In genomic region chr17:82317394-82318168, GRCh38 we compare ENCODE assay signal across 11 cellular contexts. TPM values are rescaled to one million over a fixed set of nuclear protein-coding genes. Genes with fewer than 3 reads are reported as not detected.
DNase-seq lines count a peak whose midpoint lies in the region; ATAC-seq, FAIRE-seq and TF ChIP-seq lines count a peak whose summit lies in the region.
"Had no signal": no experiment of that assay in that cellular context is flagged by ENCODE, and none has a peak within 500 bp of the region (broad histone marks: within the 10 kb centered on the region; RNA-seq: fewer than 3 reads in every experiment).

Gene CD7, minus strand, starts transcription at chr17:82317608. Its CDS starts 113 bp downstream, at chr17:82317495.

- H4K20me1 ChIP-seq in IMR-90 (ENCODE audit: insufficient read depth, low read length) (no peaks in the 10 kb centered on the region; the same call in 1 of the 2 replicates), GM12878 (ENCODE audit: control insufficient read depth, insufficient read depth) (no peaks in the 10 kb centered on the region)

- no peak within 1 kb of the TSS for H3K18ac ChIP-seq in IMR-90 (ENCODE audit: low read depth, low read length)

- no peak within 1 kb of the TSS for H3K14ac ChIP-seq in IMR-90 (replicated peaks; ENCODE audit: low read depth, low read length)

- no peak within 1 kb of the TSS for H2BK120ac ChIP-seq in IMR-90 (ENCODE audit: low read depth, low read length)

- RAD21 ChIA-PET in GM12878 (lab: Charles Lee; ENCODE audit: unreplicated experiment), result interaction anchor here (2.4 kb wide), 1 partner anchor 15 kb away, joined by 7 read pairs; no protein-coding TSS in a partner anchor

- H2AK9ac ChIP-seq in IMR-90 (replicated peaks; ENCODE audit: low read depth, low read length, poor library complexity), result peak within 1 kb of the TSS; percentile 16

- FAIRE-seq in GM12878 (lab: Jason Lieb, UNC), result no peak
- FAIRE-seq: pancreas had no signal

- DNase-seq in IMR-90 (no peak), GM12878 (ENCODE audit: low read depth, low spot score) (no peak), caudate nucleus (lab: John Stamatoyannopoulos, UW) (no peak), DMS114 treated with DMSO at 0.1 percent for 48 hours (lab: John Stamatoyannopoulos, UW; ENCODE audit: unreplicated experiment) (no peak), body of pancreas (no peak)
- DNase-seq in activated CD8-positive, alpha-beta T cell treated with anti-CD3 and anti-CD28 coated beads, Interleukin-2, amount 10 ng/mL, durations not matched to agents 7 days and 5 days, result peak; percentile 88
- DNase-seq in stimulated activated CD4-positive, alpha-beta T cell treated with anti-CD3 and anti-CD28 coated beads, Interleukin-2, amount 100 ng/mL, for 24 hours, result peak; percentile 66 to 81
- DNase-seq: NCI-H82 had no signal

- CTCF ChIA-PET in IMR-90 (lab: Yijun Ruan, JAX), result interaction anchor here (0.5 kb wide), 1 partner anchor 9 kb away, joined by 4 read pairs; no protein-coding TSS in a partner anchor
- CTCF ChIA-PET in activated CD8-positive, alpha-beta T cell treated with anti-CD3 and anti-CD28 coated beads, Interleukin-2, amount 10 ng/mL, durations not matched to agents 7 days and 5 days (lab: Charles Lee), result interaction anchor here (0.9 to 2.7 kb wide), 8 partner anchors 11 to 287 kb away, joined by 3 to 93 read pairs (median 6); partner anchors contain the start of gene SECTM1
- CTCF ChIA-PET in GM12878 (lab: Yijun Ruan, JAX), result interaction anchor here (0.6 to 2.0 kb wide), 5 partner anchors 12 to 82 kb away, joined by 3 to 5 read pairs (median 3); no protein-coding TSS in a partner anchor

- no peak within 1 kb of the TSS for H3K4ac ChIP-seq in IMR-90 (ENCODE audit: low read depth, low read length)

- peaks cover 37% of the 10 kb centered on the region for H3K4me1 Mint-ChIP-seq in activated CD8-positive, alpha-beta T cell treated with anti-CD3 and anti-CD28 coated beads, Interleukin-2, amount 10 ng/mL, durations not matched to agents 7 days and 5 days (ENCODE audit: low read depth)

- no peaks in the 10 kb centered on the region for H3K79me1 ChIP-seq in IMR-90 (ENCODE audit: low read depth in 1 of 2, low read length in 2 of 2)

- H3K4me1 ChIP-seq in IMR-90 (ENCODE audit: control insufficient read depth, insufficient read depth, low read length), result no peaks in the 10 kb centered on the region
- H3K4me1 ChIP-seq in GM12878 (ENCODE audit: control insufficient read depth, insufficient read depth, low read length), result no peaks in the 10 kb centered on the region
- peaks cover 7% of the 10 kb centered on the region for H3K4me1 ChIP-seq in body of pancreas

- H3K9me1 ChIP-seq in IMR-90 (ENCODE audit: insufficient read depth, low read length), result peaks cover 7% of the 10 kb centered on the region; the same call in 1 of the 2 replicates

- no peaks in the 10 kb centered on the region for H3K9me3 ChIP-seq in IMR-90 (ENCODE audit: control insufficient read depth, insufficient read depth, low read length)
- H3K9me3 ChIP-seq in GM12878 (replicated peaks; ENCODE audit: control insufficient read depth, insufficient read depth, low read length), result no peaks in the 10 kb centered on the region; the same call in 2 of the 3 replicates
- no peaks in the 10 kb centered on the region for H3K9me3 ChIP-seq in body of pancreas
- H3K9me3 ChIP-seq: pancreas had no signal

- TF ChIP-seq EP300 in GM12878 (IDR thresholded peaks at IDR 0.05; ENCODE audit: borderline replicate concordance in 1 of 2, control insufficient read depth in 1 of 2, low read depth in 2 of 2, low read length in 2 of 2), result no peak

- no peak within 1 kb of the TSS for H2BK5ac ChIP-seq in IMR-90 (ENCODE audit: low read depth, low read length, poor library complexity, severe bottlenecking)

- SMC1A ChIA-PET in GM12878 (lab: Charles Lee; ENCODE audit: uncharacterized antibody, unreplicated experiment), result interaction anchor here (2.2 kb wide), 1 partner anchor 16 kb away, joined by 10 read pairs; no protein-coding TSS in a partner anchor

- no peak within 1 kb of the TSS for H3K9ac ChIP-seq in IMR-90 (ENCODE audit: low read depth, low read length)
- no peak within 1 kb of the TSS for H3K9ac ChIP-seq in GM12878 (ENCODE audit: control insufficient read depth, insufficient read depth, low read length)

- intact Hi-C loops in IMR-90 (cut with micrococcal nuclease) (no loop called here), GM12878 (cut with micrococcal nuclease; ENCODE audit: unreplicated experiment) (no loop called here), body of pancreas (cut with DNase I) (no loop called here)

- H3K56ac ChIP-seq in IMR-90 (ENCODE audit: extremely low read depth, insufficient read depth, low read length), result no peak within 1 kb of the TSS

- no peak within 1 kb of the TSS for H2BK20ac ChIP-seq in IMR-90 (ENCODE audit: low read depth, low read length)

- dilution Hi-C loops in IMR-90 (cut with HindIII; ENCODE audit: low sequenced_read_pairs, unreplicated experiment), result no loop called here

- H2AFZ ChIP-seq in IMR-90 (replicated peaks; ENCODE audit: low read length, poor library complexity) (no peak within 1 kb of the TSS), GM12878 (ENCODE audit: control insufficient read depth, low read depth, low read length) (no peak within 1 kb of the TSS)

- H3K27me3 ChIP-seq in IMR-90 (ENCODE audit: control insufficient read depth, insufficient read depth, low read length) (peaks cover 36% of the 10 kb centered on the region), GM12878 (replicated peaks in 1 of 2; ENCODE audit: control insufficient read depth in 2 of 2, insufficient read depth in 2 of 2, low read length in 1 of 2) (peaks cover 0 to 2% of the 10 kb centered on the region in 2 experiments; a peak in 3 of 4 replicates), body of pancreas (no peaks in the 10 kb centered on the region)
- H3K27me3 ChIP-seq: pancreas had no signal

- peak within 1 kb of the TSS; percentile 96 for H3K4me3 Mint-ChIP-seq in activated CD8-positive, alpha-beta T cell treated with anti-CD3 and anti-CD28 coated beads, Interleukin-2, amount 10 ng/mL, durations not matched to agents 7 days and 5 days

- no peak for TF ChIP-seq POLR2A in IMR-90 (IDR thresholded peaks at IDR 0.05; ENCODE audit: low read depth, low read length)
- TF ChIP-seq POLR2A in GM12878 (IDR thresholded peaks at IDR 0.05; ENCODE audit: low read depth, low read length), result peak; percentile 31; the same call in 1 of the 2 replicates
- TF ChIP-seq POLR2A in body of pancreas (IDR thresholded peaks at IDR 0.05), result no peak

- peak within 1 kb of the TSS; percentile 91 for H3K27ac Mint-ChIP-seq in activated CD8-positive, alpha-beta T cell treated with anti-CD3 and anti-CD28 coated beads, Interleukin-2, amount 10 ng/mL, durations not matched to agents 7 days and 5 days

- in situ Hi-C loops in IMR-90 (cut with MboI; ENCODE audit: low sequenced_read_pairs) (no loop called here), GM12878 (cut with MboI) (no loop called here)

- no peaks in the 10 kb centered on the region for H3K36me3 ChIP-seq in IMR-90 (ENCODE audit: control insufficient read depth, insufficient read depth, low read length)
- H3K36me3 ChIP-seq in GM12878 (ENCODE audit: control insufficient read depth in 2 of 2, insufficient read depth in 2 of 2, low read length in 1 of 2), result no peaks in the 10 kb centered on the region
- H3K36me3 ChIP-seq in body of pancreas (replicated peaks in 1 of 2; ENCODE audit: insufficient read depth in 1 of 2, low read depth in 2 of 2), result no peaks in the 10 kb centered on the region
- H3K36me3 ChIP-seq: pancreas had no signal

- H3K9me3 Mint-ChIP-seq in activated CD8-positive, alpha-beta T cell treated with anti-CD3 and anti-CD28 coated beads, Interleukin-2, amount 10 ng/mL, durations not matched to agents 7 days and 5 days (ENCODE audit: insufficient read depth), result no peaks in the 10 kb centered on the region

- no peak for TF ChIP-seq CTCF in IMR-90 (conservative IDR thresholded peaks at IDR 0.05; ENCODE audit: low read depth, low read length)
- no peak for TF ChIP-seq CTCF in GM12878 (IDR thresholded peaks at IDR 0.05 in 2 of 3, conservative IDR thresholded peaks at IDR 0.05 in 1 of 3; ENCODE audit: control insufficient read depth in 2 of 3, extremely low read depth in 1 of 3, insufficient read depth in 1 of 3, low read depth in 3 of 3, low read length in 3 of 3)
- no peak for TF ChIP-seq CTCF in body of pancreas (IDR thresholded peaks at IDR 0.05)

- H3K4me3 ChIP-seq in IMR-90 (ENCODE audit: insufficient read depth, low read depth, low read length) (no peak within 1 kb of the TSS), GM12878 (no peak within 1 kb of the TSS), body of pancreas (no peak within 1 kb of the TSS)

- no peak within 1 kb of the TSS for H3K27ac ChIP-seq in IMR-90 (ENCODE audit: insufficient read depth, low read length)
- H3K27ac ChIP-seq in GM12878 (ENCODE audit: control insufficient read depth, insufficient read depth), result no peak within 1 kb of the TSS
- H3K27ac ChIP-seq in caudate nucleus (ENCODE audit: low read depth, low read length), result no peak within 1 kb of the TSS
- H3K27ac ChIP-seq in body of pancreas, result no peak within 1 kb of the TSS
- H3K27ac ChIP-seq: coronary artery, pancreas had no signal

- H3K79me2 ChIP-seq in GM12878 (ENCODE audit: control insufficient read depth, insufficient read depth, low read length), result no peaks in the 10 kb centered on the region

- ATAC-seq in IMR-90 (ENCODE audit: low read depth) (no peak), GM12878 (no peak), body of pancreas (no peak), HG02981 (IDR thresholded peaks at IDR 0.05; ENCODE audit: unreplicated experiment) (no peak)
- peak; percentile 84 for ATAC-seq in activated CD8-positive, alpha-beta T cell treated with anti-CD3 and anti-CD28 coated beads, Interleukin-2, amount 10 ng/mL, durations not matched to agents 7 days and 5 days

- H3K36me3 Mint-ChIP-seq in activated CD8-positive, alpha-beta T cell treated with anti-CD3 and anti-CD28 coated beads, Interleukin-2, amount 10 ng/mL, durations not matched to agents 7 days and 5 days (ENCODE audit: low read depth), result peaks cover 31% of the 10 kb centered on the region

- no peak within 1 kb of the TSS for H4K5ac ChIP-seq in IMR-90 (ENCODE audit: low read depth, low read length)

- no peaks in the 10 kb centered on the region for H3K27me3 Mint-ChIP-seq in activated CD8-positive, alpha-beta T cell treated with anti-CD3 and anti-CD28 coated beads, Interleukin-2, amount 10 ng/mL, durations not matched to agents 7 days and 5 days (ENCODE audit: low read depth)

- H2BK15ac ChIP-seq in IMR-90 (ENCODE audit: low read depth, low read length), result no peak within 1 kb of the TSS

- H4K8ac ChIP-seq in IMR-90 (ENCODE audit: low read depth in 2 of 2, low read length in 2 of 2), result no peak within 1 kb of the TSS

- H3K4me2 ChIP-seq in IMR-90 (ENCODE audit: low read depth, low read length) (no peak within 1 kb of the TSS), GM12878 (ENCODE audit: control insufficient read depth, insufficient read depth) (no peak within 1 kb of the TSS)

- TF ChIP-seq RAD21 in IMR-90 (IDR thresholded peaks at IDR 0.05; ENCODE audit: low read length), result no peak
- TF ChIP-seq RAD21 in GM12878 (IDR thresholded peaks at IDR 0.05; ENCODE audit: insufficient read depth, low read depth, low read length), result no peak

- no peak within 1 kb of the TSS for H4K91ac ChIP-seq in IMR-90 (ENCODE audit: insufficient read depth, low read depth, low read length)

- POLR2A ChIA-PET in IMR-90 (lab: Charles Lee; ENCODE audit: unreplicated experiment), result no interaction called here
- POLR2A ChIA-PET in activated CD8-positive, alpha-beta T cell treated with anti-CD3 and anti-CD28 coated beads, Interleukin-2, amount 10 ng/mL, durations not matched to agents 7 days and 5 days (lab: Charles Lee), result interaction anchor here (1.0 to 2.6 kb wide), 9 partner anchors 12 to 447 kb away, joined by 3 to 50 read pairs (median 6); partner anchors contain the start of genes ARHGDIA, CSNK1D, DCXR and SLC16A3
- POLR2A ChIA-PET in GM12878 (lab: Charles Lee), result interaction anchor here (0.5 to 0.8 kb wide), 2 partner anchors 19 to 44 kb away, joined by 3 read pairs; partner anchors contain the start of gene CSNK1D

- BruUV-seq in IMR-90 (replicated peaks; lab: Mats Ljungman, UMichigan) (no TSS peak), GM12878 (replicated peaks; lab: Mats Ljungman, UMichigan) (no TSS peak)

- H3K23ac ChIP-seq in IMR-90 (ENCODE audit: low read depth, low read length), result no peak within 1 kb of the TSS

- WGBS in IMR-90 (ENCODE audit: extremely low coverage in 2 of 2, insufficient read length in 1 of 2), 2 experiments, result 100% methylated on average over 2 of the region's 26 CpGs; no CpG with 5 or more reads in 1 of the 2 experiments
- WGBS in GM12878 (ENCODE audit: insufficient coverage, insufficient replicate concordance, low lambda C conversion rate, missing lambda C conversion rate), result 67% methylated on average over 25 of the region's 26 CpGs
- 89 to 91% methylated on average over 11 to 19 of the region's 26 CpGs for WGBS in body of pancreas, 2 donors

- H2AK5ac ChIP-seq in IMR-90 (ENCODE audit: low read depth, low read length), result no peak within 1 kb of the TSS

RNA-seq across cellular contexts. Expression of gene CD7, which starts in this region (rescaled TPM):
- total RNA-seq in IMR-90 (2012; rRNA removed), result not detected in 2 replicates
- not detected in 2 replicates for polyA plus RNA-seq in IMR-90 (2012; rRNA removed)
- polyA plus RNA-seq in IMR-90 (2012; cell fraction: cytosol; rRNA removed), result 0.18 TPM in 1 of 2 replicates, not detected in the other
- 0.12 and 0.16 TPM in 2 replicates for polyA plus RNA-seq in IMR-90 (2012; cell fraction: nucleus; rRNA removed; ENCODE audit: low replicate concordance)
- total RNA-seq in activated CD8-positive, alpha-beta T cell treated with anti-CD3 and anti-CD28 coated beads, Interleukin-2, amount 10 ng/mL, durations not matched to agents 7 days and 5 days, result 100 to 1,000 TPM; 334 to 355 TPM
- total RNA-seq in GM12878 (2013; cell fraction: nucleolus; rRNA removed), result not detected in 2 replicates
- total RNA-seq in GM12878 (2014; rRNA removed), result not detected in 2 replicates
- total RNA-seq in GM12878 (2014; rRNA removed; fragmentation: Illumina TruSeq; extraction: Trizol), result not detected in 2 replicates
- total RNA-seq in GM12878 (2021), result 0.33 TPM in 1 of 2 replicates, not detected in the other
- polyA plus RNA-seq in GM12878 (2011; ENCODE audit: low read depth), result not detected
- not detected in 2 replicates for polyA plus RNA-seq in GM12878 (2011; rRNA removed)
- polyA plus RNA-seq in GM12878 (2011; cell fraction: cytosol; rRNA removed), result 0.07 and 0.18 TPM in 2 replicates
- 0.33 and 0.53 TPM in 2 replicates for polyA plus RNA-seq in GM12878 (2011; cell fraction: nucleus; rRNA removed)
- 0.14 TPM in 1 of 2 replicates, not detected in the other for polyA plus RNA-seq in GM12878 (2012)
- not detected in 2 replicates for polyA plus RNA-seq in GM12878 (2014; fragmentation: Illumina TruSeq; extraction: Trizol)
- polyA plus RNA-seq in GM12878 (2014; fragmentation: Nextera tagmentation; extraction: Ambion mirVana), result not detected
- polyA plus RNA-seq in GM12878 (2014; rRNA removed), result 0.60 TPM in 1 of 2 replicates, not detected in the other
- not detected for polyA plus RNA-seq in GM12878 (2016; fragmentation: Nextera tagmentation; extraction: Ambion mirVana)
- polyA minus RNA-seq in GM12878 (2011; rRNA and poly(A)+ RNA removed), result not detected in 2 replicates
- not detected in 2 replicates for polyA minus RNA-seq in GM12878 (2011; cell fraction: cytosol; rRNA and poly(A)+ RNA removed)
- 0.19 TPM in 1 of 2 replicates, not detected in the other for polyA minus RNA-seq in GM12878 (2011; cell fraction: nucleus; rRNA and poly(A)+ RNA removed)
- total RNA-seq in body of pancreas, result not detected

Comparison
In these comparisons a context has a peak if more than half of its experiments do, and no peak if none do; other contexts are left out.
1. RNA of gene CD7 (total RNA-seq): 334 to 355 TPM in activated CD8-positive, alpha-beta T cell treated with anti-CD3 and anti-CD28 coated beads, Interleukin-2, amount 10 ng/mL, durations not matched to agents 7 days and 5 days; not detected in body of pancreas, 0.33 TPM in GM12878 and not detected in IMR-90; every median in the first group is over 100 times any median in the second.
2. DNase-seq: peak in activated CD8-positive, alpha-beta T cell treated with anti-CD3 and anti-CD28 coated beads, Interleukin-2, amount 10 ng/mL, durations not matched to agents 7 days and 5 days (single experiment) and stimulated activated CD4-positive, alpha-beta T cell treated with anti-CD3 and anti-CD28 coated beads, Interleukin-2, amount 100 ng/mL, for 24 hours (2 of 2); none in IMR-90 (single experiment), GM12878 (single experiment), caudate nucleus (0 of 61), DMS114 treated with DMSO at 0.1 percent for 48 hours (single experiment) and body of pancreas (0 of 4).